In the genomic region with DNA sequence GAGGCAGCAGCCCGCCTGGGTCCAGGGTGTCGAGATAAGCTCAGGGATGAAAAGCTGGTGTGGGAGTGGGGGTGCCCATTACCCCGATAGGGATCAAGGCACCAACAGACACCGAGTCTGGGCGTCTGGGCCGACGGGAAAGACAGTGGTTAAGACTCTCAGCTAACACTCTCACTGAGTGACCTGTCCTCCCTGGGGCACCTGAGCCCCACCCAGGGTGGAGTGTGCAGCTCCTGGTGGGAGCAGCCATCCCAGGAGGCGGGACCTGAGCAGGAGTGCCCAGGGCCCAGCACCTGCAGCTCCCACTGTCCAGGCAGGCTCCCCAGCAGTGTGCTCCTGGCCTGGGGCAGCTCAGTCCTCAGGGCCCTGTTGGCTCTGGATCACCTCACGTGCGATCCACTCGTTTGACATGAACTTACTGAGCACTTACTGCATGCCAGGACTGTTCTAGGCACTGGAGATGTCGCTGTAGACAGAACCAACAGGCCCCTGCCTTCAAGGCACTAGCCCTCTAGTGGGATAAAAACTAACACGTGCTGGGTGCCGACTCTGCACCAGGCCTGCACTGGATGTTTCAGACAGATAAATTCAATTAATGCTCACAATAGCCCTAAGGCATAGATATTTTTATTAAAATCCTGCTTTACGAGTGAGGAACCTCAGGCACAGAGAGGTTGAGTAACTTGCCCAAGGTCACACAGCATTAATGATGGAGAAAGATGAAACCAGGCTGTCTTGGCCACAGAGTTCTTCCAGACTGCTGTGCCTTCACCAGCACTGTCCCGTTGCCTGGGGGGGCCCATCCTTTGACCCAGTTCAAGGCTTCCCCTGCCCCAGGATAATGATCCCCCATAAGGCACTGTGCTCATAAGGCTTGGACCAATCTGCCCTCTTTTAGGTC, we compare ENCODE assay signal across 15 cellular contexts. TPM values are rescaled to one million over a fixed set of nuclear protein-coding genes. Genes with fewer than 3 reads are reported as not detected.
"Had no signal": no experiment of that assay in that cellular context is flagged by ENCODE, and none has a peak within 500 bp of the region (broad histone marks: within the 10 kb centered on the region; RNA-seq: fewer than 3 reads in every experiment).

No MANE protein-coding gene starts in this region.

- DNase-seq: activated B cell treated with CpG ODN at 0.5 μM for 24 hours; activated CD8-positive, alpha-beta memory T cell treated with anti-CD3 and anti-CD28 coated beads, Interleukin-2, amount 10 ng/mL, durations not matched to agents 7 days and 5 days; activated effector memory CD4-positive, alpha-beta T cell treated with Interleukin-2 at 50 U/mL for 16 hours; activated T-cell treated with anti-CD3 and anti-CD28 coated beads, Interleukin-2, amount 50 U/mL, for 24 hours; amniotic stem cell; heart right ventricle; lower lobe of right lung; midbrain; naive thymus-derived CD4-positive, alpha-beta T cell; tibial artery had no signal

- H3K27ac ChIP-seq: heart right ventricle, lower lobe of right lung, neutrophil, tibial artery had no signal

- ATAC-seq: activated CD8-positive, alpha-beta memory T cell treated with anti-CD3 and anti-CD28 coated beads, Interleukin-2, amount 10 ng/mL, durations not matched to agents 7 days and 5 days; activated naive CD4-positive, alpha-beta T cell treated with anti-CD3 and anti-CD28 coated beads, Interleukin-2, amount 50 U/mL, for 72 hours; heart right ventricle; lower lobe of right lung; naive thymus-derived CD4-positive, alpha-beta T cell had no signal

- H3K36me3 ChIP-seq: heart right ventricle, lower lobe of right lung, neutrophil, tibial artery had no signal

- H3K9me3 ChIP-seq: lower lobe of right lung, neutrophil had no signal

- H3K4me3 ChIP-seq: heart right ventricle, lower lobe of right lung, skin epidermis, tibial artery had no signal

RNA-seq across cellular contexts. Expression of gene EVPLL, which starts 1.9 kb away (rescaled TPM):
- total RNA-seq: activated B cell treated with CpG ODN at 0.5 μM for 24 hours; activated CD8-positive, alpha-beta memory T cell treated with anti-CD3 and anti-CD28 coated beads, Interleukin-2, amount 10 ng/mL, durations not matched to agents 7 days and 5 days; chondrocyte; frontal cortex; heart right ventricle; naive thymus-derived CD4-positive, alpha-beta T cell had no signal
